22 cellular contexts compared by ENCODE assay signal in genomic region chr12:56759270-56759908, GRCh38. TPM values are rescaled to one million over a fixed set of nuclear protein-coding genes. Genes with fewer than 3 reads are reported as not detected.
"Had no signal": no experiment of that assay in that cellular context is flagged by ENCODE, and none has a peak within 500 bp of the region (broad histone marks: within the 10 kb centered on the region; RNA-seq: fewer than 3 reads in every experiment).

No MANE protein-coding gene starts in this region.

- H3K36me3 ChIP-seq: cardiac muscle cell, gastrocnemius medialis, thyroid gland, upper lobe of right lung had no signal

- H3K9me3 ChIP-seq: gastrocnemius medialis, thyroid gland, upper lobe of right lung had no signal

- DNase-seq: activated B cell treated with CpG ODN at 0.5 μM for 24 hours; activated CD4-positive, alpha-beta T cell treated with anti-CD3 and anti-CD28 coated beads for 36 hours; activated CD4-positive, alpha-beta T cell treated with anti-CD3 and anti-CD28 coated beads, Interleukin-2, amount 50 U/mL, for 4 hours; activated CD8-positive, alpha-beta memory T cell treated with anti-CD3 and anti-CD28 coated beads for 24 hours; activated CD8-positive, alpha-beta memory T cell treated with anti-CD3 and anti-CD28 coated beads, Interleukin-2, amount 50 U/mL, for 4 hours; activated naive CD4-positive, alpha-beta T cell treated with Interleukin-2 at 50 U/mL for 16 hours; activated naive CD8-positive, alpha-beta T cell treated with anti-CD3 and anti-CD28 coated beads for 36 hours; activated T-cell treated with anti-CD3 and anti-CD28 coated beads, Interleukin-2, amount 50 U/mL, for 24 hours; amygdala; effector CD8-positive, alpha-beta T cell; gastrocnemius medialis; head of caudate nucleus; naive thymus-derived CD4-positive, alpha-beta T cell; occipital lobe; retina; stimulated activated CD4-positive, alpha-beta T cell treated with anti-CD3 and anti-CD28 coated beads, Interleukin-12 subunit alpha, Interleukin-12 subunit beta, amount 100 ng/mL, for 4 hours; substantia nigra; T-helper 9 cell; thyroid gland; upper lobe of right lung had no signal

- H3K27ac ChIP-seq: cardiac muscle cell, gastrocnemius medialis, thyroid gland, upper lobe of right lung had no signal

- H3K27me3 ChIP-seq: cardiac muscle cell, gastrocnemius medialis, thyroid gland, upper lobe of right lung had no signal

- H3K4me3 ChIP-seq: cardiac muscle cell, gastrocnemius medialis, lung, thyroid gland, upper lobe of right lung had no signal

- H3K4me1 ChIP-seq: gastrocnemius medialis, thyroid gland, upper lobe of right lung had no signal

RNA-seq across cellular contexts. Expression of gene HSD17B6, which starts 3.7 kb away (rescaled TPM):
- polyA plus RNA-seq: cardiac muscle cell had no signal
